1 cellular context compared by ENCODE assay signal in genomic region chr11:2728663-2729332, GRCh38.
TF ChIP-seq lines count a peak whose summit lies in the region.

No MANE protein-coding gene starts in this region.

TF ChIP-seq in HepG2, 621 proteins besides CTCF, POLR2A, EP300 and RAD21 (continued from another document and continues in another):
- TF ChIP-seq ZNF841 (CRISPR knock-in tag; IDR thresholded peaks at IDR 0.05; ENCODE audit: borderline replicate concordance) (no peak), SMARCC2 (IDR thresholded peaks at IDR 0.05) (no peak), ZMAT5 (CRISPR knock-in tag; IDR thresholded peaks at IDR 0.05; ENCODE audit: borderline replicate concordance, low read depth) (no peak), SRY (CRISPR knock-in tag; IDR thresholded peaks at IDR 0.05) (no peak), HNRNPL (IDR thresholded peaks at IDR 0.05; ENCODE audit: low read depth, low read length) (peak; percentile 99), GTF3A (CRISPR knock-in tag; conservative IDR thresholded peaks at IDR 0.05) (no peak), MED8 (CRISPR knock-in tag; IDR thresholded peaks at IDR 0.05; ENCODE audit: insufficient replicate concordance) (peak; percentile 53), ZFP36 (IDR thresholded peaks at IDR 0.05; ENCODE audit: borderline replicate concordance, low read depth, low read length, partially characterized antibody) (no peak), ZKSCAN8 (CRISPR knock-in tag; IDR thresholded peaks at IDR 0.05; ENCODE audit: borderline replicate concordance) (peak; percentile 88; the same call in 1 of the 2 replicates), HNRNPH1 (optimal IDR thresholded peaks at IDR 0.05; ENCODE audit: low read depth, low read length) (peak; percentile 42), DR1 (CRISPR knock-in tag; IDR thresholded peaks at IDR 0.05) (peak; percentile 51; the same call in 1 of the 2 replicates), NR1H2 (CRISPR knock-in tag; IDR thresholded peaks at IDR 0.05; ENCODE audit: borderline replicate concordance, low read depth) (no peak), ZKSCAN1 (IDR thresholded peaks at IDR 0.05; ENCODE audit: low read length) (no peak), KLF12 (CRISPR knock-in tag; IDR thresholded peaks at IDR 0.05; ENCODE audit: borderline replicate concordance) (no peak), ZNF614 (CRISPR knock-in tag; IDR thresholded peaks at IDR 0.05; ENCODE audit: borderline replicate concordance) (no peak), ZNF569 (CRISPR knock-in tag; IDR thresholded peaks at IDR 0.05; ENCODE audit: borderline replicate concordance) (no peak), ZNF879 (CRISPR knock-in tag; IDR thresholded peaks at IDR 0.05) (no peak), SP140L (CRISPR knock-in tag; IDR thresholded peaks at IDR 0.05; ENCODE audit: borderline replicate concordance) (no peak), ZNF598 (CRISPR knock-in tag; IDR thresholded peaks at IDR 0.05; ENCODE audit: borderline replicate concordance) (peak; percentile 2; the same call in 1 of the 2 replicates), SRF (IDR thresholded peaks at IDR 0.05; ENCODE audit: low read depth, low read length) (no peak), FOXM1 (CRISPR knock-in tag; IDR thresholded peaks at IDR 0.05) (no peak), CSRNP2 (CRISPR knock-in tag; conservative IDR thresholded peaks at IDR 0.05; ENCODE audit: low read depth) (no peak), CBX2 (IDR thresholded peaks at IDR 0.05; ENCODE audit: low read depth, low read length) (no peak), CBX2 (CRISPR knock-in tag; IDR thresholded peaks at IDR 0.05; ENCODE audit: low read depth) (no peak), ZNF773 (CRISPR knock-in tag; IDR thresholded peaks at IDR 0.05; ENCODE audit: borderline replicate concordance) (no peak), ZNF776 (CRISPR knock-in tag; IDR thresholded peaks at IDR 0.05) (no peak), BRCA1 (CRISPR knock-in tag; IDR thresholded peaks at IDR 0.05) (no peak), ESRRA (CRISPR knock-in tag; IDR thresholded peaks at IDR 0.05; ENCODE audit: low read depth) (0 out of 2 replicates have a peak, but pooled peaks have one; percentile 18), STAG1 (CRISPR knock-in tag; IDR thresholded peaks at IDR 0.05) (0 out of 2 replicates have a peak, but pooled peaks have one; percentile 14), ZBTB1 (CRISPR knock-in tag; IDR thresholded peaks at IDR 0.05; ENCODE audit: borderline replicate concordance) (no peak), ZNF644 (CRISPR knock-in tag; IDR thresholded peaks at IDR 0.05; ENCODE audit: low read depth) (no peak)
- TF ChIP-seq, protein P1, sequence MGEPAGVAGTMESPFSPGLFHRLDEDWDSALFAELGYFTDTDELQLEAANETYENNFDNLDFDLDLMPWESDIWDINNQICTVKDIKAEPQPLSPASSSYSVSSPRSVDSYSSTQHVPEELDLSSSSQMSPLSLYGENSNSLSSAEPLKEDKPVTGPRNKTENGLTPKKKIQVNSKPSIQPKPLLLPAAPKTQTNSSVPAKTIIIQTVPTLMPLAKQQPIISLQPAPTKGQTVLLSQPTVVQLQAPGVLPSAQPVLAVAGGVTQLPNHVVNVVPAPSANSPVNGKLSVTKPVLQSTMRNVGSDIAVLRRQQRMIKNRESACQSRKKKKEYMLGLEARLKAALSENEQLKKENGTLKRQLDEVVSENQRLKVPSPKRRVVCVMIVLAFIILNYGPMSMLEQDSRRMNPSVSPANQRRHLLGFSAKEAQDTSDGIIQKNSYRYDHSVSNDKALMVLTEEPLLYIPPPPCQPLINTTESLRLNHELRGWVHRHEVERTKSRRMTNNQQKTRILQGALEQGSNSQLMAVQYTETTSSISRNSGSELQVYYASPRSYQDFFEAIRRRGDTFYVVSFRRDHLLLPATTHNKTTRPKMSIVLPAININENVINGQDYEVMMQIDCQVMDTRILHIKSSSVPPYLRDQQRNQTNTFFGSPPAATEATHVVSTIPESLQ (CRISPR knock-in tag; conservative IDR thresholded peaks at IDR 0.05) = no peak
- TF ChIP-seq, protein P2, sequence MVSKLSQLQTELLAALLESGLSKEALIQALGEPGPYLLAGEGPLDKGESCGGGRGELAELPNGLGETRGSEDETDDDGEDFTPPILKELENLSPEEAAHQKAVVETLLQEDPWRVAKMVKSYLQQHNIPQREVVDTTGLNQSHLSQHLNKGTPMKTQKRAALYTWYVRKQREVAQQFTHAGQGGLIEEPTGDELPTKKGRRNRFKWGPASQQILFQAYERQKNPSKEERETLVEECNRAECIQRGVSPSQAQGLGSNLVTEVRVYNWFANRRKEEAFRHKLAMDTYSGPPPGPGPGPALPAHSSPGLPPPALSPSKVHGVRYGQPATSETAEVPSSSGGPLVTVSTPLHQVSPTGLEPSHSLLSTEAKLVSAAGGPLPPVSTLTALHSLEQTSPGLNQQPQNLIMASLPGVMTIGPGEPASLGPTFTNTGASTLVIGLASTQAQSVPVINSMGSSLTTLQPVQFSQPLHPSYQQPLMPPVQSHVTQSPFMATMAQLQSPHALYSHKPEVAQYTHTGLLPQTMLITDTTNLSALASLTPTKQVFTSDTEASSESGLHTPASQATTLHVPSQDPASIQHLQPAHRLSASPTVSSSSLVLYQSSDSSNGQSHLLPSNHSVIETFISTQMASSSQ (IDR thresholded peaks at IDR 0.05; ENCODE audit: low read depth) = 0 out of 2 replicates have a peak, but pooled peaks have one; percentile 19
- TF ChIP-seq, protein P2 (CRISPR knock-in tag; IDR thresholded peaks at IDR 0.05; ENCODE audit: borderline replicate concordance) = peak; percentile 92
- TF ChIP-seq, protein P3, sequence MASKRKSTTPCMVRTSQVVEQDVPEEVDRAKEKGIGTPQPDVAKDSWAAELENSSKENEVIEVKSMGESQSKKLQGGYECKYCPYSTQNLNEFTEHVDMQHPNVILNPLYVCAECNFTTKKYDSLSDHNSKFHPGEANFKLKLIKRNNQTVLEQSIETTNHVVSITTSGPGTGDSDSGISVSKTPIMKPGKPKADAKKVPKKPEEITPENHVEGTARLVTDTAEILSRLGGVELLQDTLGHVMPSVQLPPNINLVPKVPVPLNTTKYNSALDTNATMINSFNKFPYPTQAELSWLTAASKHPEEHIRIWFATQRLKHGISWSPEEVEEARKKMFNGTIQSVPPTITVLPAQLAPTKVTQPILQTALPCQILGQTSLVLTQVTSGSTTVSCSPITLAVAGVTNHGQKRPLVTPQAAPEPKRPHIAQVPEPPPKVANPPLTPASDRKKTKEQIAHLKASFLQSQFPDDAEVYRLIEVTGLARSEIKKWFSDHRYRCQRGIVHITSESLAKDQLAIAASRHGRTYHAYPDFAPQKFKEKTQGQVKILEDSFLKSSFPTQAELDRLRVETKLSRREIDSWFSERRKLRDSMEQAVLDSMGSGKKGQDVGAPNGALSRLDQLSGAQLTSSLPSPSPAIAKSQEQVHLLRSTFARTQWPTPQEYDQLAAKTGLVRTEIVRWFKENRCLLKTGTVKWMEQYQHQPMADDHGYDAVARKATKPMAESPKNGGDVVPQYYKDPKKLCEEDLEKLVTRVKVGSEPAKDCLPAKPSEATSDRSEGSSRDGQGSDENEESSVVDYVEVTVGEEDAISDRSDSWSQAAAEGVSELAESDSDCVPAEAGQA (IDR thresholded peaks at IDR 0.05; ENCODE audit: low read depth) = no peak
- TF ChIP-seq, protein P3 (CRISPR knock-in tag; IDR thresholded peaks at IDR 0.05; ENCODE audit: borderline replicate concordance) = no peak
- TF ChIP-seq, protein P4, sequence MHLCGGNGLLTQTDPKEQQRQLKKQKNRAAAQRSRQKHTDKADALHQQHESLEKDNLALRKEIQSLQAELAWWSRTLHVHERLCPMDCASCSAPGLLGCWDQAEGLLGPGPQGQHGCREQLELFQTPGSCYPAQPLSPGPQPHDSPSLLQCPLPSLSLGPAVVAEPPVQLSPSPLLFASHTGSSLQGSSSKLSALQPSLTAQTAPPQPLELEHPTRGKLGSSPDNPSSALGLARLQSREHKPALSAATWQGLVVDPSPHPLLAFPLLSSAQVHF (CRISPR knock-in tag; IDR thresholded peaks at IDR 0.05) = 0 out of 2 replicates have a peak, but pooled peaks have one; percentile 7
- TF ChIP-seq, protein P5, sequence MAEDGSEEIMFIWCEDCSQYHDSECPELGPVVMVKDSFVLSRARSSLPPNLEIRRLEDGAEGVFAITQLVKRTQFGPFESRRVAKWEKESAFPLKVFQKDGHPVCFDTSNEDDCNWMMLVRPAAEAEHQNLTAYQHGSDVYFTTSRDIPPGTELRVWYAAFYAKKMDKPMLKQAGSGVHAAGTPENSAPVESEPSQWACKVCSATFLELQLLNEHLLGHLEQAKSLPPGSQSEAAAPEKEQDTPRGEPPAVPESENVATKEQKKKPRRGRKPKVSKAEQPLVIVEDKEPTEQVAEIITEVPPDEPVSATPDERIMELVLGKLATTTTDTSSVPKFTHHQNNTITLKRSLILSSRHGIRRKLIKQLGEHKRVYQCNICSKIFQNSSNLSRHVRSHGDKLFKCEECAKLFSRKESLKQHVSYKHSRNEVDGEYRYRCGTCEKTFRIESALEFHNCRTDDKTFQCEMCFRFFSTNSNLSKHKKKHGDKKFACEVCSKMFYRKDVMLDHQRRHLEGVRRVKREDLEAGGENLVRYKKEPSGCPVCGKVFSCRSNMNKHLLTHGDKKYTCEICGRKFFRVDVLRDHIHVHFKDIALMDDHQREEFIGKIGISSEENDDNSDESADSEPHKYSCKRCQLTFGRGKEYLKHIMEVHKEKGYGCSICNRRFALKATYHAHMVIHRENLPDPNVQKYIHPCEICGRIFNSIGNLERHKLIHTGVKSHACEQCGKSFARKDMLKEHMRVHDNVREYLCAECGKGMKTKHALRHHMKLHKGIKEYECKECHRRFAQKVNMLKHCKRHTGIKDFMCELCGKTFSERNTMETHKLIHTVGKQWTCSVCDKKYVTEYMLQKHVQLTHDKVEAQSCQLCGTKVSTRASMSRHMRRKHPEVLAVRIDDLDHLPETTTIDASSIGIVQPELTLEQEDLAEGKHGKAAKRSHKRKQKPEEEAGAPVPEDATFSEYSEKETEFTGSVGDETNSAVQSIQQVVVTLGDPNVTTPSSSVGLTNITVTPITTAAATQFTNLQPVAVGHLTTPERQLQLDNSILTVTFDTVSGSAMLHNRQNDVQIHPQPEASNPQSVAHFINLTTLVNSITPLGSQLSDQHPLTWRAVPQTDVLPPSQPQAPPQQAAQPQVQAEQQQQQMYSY (CRISPR knock-in tag; IDR thresholded peaks at IDR 0.05) = no peak
- TF ChIP-seq, protein P6, sequence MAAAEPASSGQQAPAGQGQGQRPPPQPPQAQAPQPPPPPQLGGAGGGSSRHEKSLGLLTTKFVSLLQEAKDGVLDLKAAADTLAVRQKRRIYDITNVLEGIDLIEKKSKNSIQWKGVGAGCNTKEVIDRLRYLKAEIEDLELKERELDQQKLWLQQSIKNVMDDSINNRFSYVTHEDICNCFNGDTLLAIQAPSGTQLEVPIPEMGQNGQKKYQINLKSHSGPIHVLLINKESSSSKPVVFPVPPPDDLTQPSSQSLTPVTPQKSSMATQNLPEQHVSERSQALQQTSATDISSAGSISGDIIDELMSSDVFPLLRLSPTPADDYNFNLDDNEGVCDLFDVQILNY (CRISPR knock-in tag; conservative IDR thresholded peaks at IDR 0.05) = no peak
- TF ChIP-seq, protein P7, sequence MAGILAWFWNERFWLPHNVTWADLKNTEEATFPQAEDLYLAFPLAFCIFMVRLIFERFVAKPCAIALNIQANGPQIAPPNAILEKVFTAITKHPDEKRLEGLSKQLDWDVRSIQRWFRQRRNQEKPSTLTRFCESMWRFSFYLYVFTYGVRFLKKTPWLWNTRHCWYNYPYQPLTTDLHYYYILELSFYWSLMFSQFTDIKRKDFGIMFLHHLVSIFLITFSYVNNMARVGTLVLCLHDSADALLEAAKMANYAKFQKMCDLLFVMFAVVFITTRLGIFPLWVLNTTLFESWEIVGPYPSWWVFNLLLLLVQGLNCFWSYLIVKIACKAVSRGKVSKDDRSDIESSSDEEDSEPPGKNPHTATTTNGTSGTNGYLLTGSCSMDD (CRISPR knock-in tag; IDR thresholded peaks at IDR 0.05) = no peak
